ENCODE assay signal across 8 cellular contexts in genomic region chr2:58428286-58428552, GRCh38.
DNase-seq lines count a peak whose midpoint lies in the region; ATAC-seq and TF ChIP-seq lines count a peak whose summit lies in the region.

No MANE protein-coding gene starts in this region.

- no peaks in the 10 kb centered on the region; the same call in 1 of the 2 replicates for H3K9me3 ChIP-seq in BLaER1

- H3K27me3 Mint-ChIP-seq in chondrocyte (ENCODE audit: low read depth): peaks cover 11% of the 10 kb centered on the region
- no peaks in the 10 kb centered on the region for H3K27me3 Mint-ChIP-seq in nephron progenitor cell (ENCODE audit: low read depth, poor library complexity)

- H3K9ac ChIP-seq in BLaER1: peak overlapping the region; percentile 77

- H3K4me2 ChIP-seq in BLaER1: peak overlapping the region; percentile 72

- H3K36me3 ChIP-seq in BLaER1: no peaks in the 10 kb centered on the region

- H3K4me3 Mint-ChIP-seq in chondrocyte (ENCODE audit: unreplicated experiment): peak overlapping the region; percentile 80
- peak overlapping the region; percentile 94 for H3K4me3 Mint-ChIP-seq in nephron progenitor cell

- peak overlapping the region; percentile 69 for H3K4me3 ChIP-seq in BLaER1

- H3K27me3 ChIP-seq in BLaER1: no peaks in the 10 kb centered on the region; the same call in 1 of the 2 replicates

- H3K9me3 Mint-ChIP-seq in chondrocyte (ENCODE audit: low read depth) (no peaks in the 10 kb centered on the region), nephron progenitor cell (no peaks in the 10 kb centered on the region)

- ATAC-seq in GM21367 (IDR thresholded peaks at IDR 0.05; ENCODE audit: unreplicated experiment): peak; percentile 45
- ATAC-seq in HG03097 (IDR thresholded peaks at IDR 0.05; ENCODE audit: low FRiP score, unreplicated experiment): no peak

- TF ChIP-seq CTCF in chondrocyte (IDR thresholded peaks at IDR 0.05) (no peak), nephron progenitor cell (IDR thresholded peaks at IDR 0.05) (no peak)

- DNase-seq in NCI-H2227 treated with DMSO at 0.1 percent for 48 hours (lab: John Stamatoyannopoulos, UW) (peak; percentile 73), chondrocyte (ENCODE audit: low spot score) (no peak), nephron progenitor cell (peak; percentile 61), AG08395 (ENCODE audit: low spot score) (no peak), GM19238 (ENCODE audit: insufficient read length, low spot score) (no peak)

- peak overlapping the region; percentile 67; the same call in 1 of the 2 replicates for H3K27ac ChIP-seq in BLaER1

- no peak overlapping the region for H3K27ac Mint-ChIP-seq in chondrocyte (ENCODE audit: unreplicated experiment)
- peak overlapping the region; percentile 99 for H3K27ac Mint-ChIP-seq in nephron progenitor cell

- H3K36me3 Mint-ChIP-seq in chondrocyte (ENCODE audit: low read depth): no peaks in the 10 kb centered on the region
- H3K36me3 Mint-ChIP-seq in nephron progenitor cell (ENCODE audit: low read depth): peaks cover 10% of the 10 kb centered on the region

- no peaks in the 10 kb centered on the region for H3K4me1 ChIP-seq in BLaER1

- no peaks in the 10 kb centered on the region for H4K20me1 ChIP-seq in BLaER1

- H3K4me1 Mint-ChIP-seq in chondrocyte (ENCODE audit: low read depth) (peaks cover 13% of the 10 kb centered on the region), nephron progenitor cell (peaks cover 48% of the 10 kb centered on the region)

Comparison
In these comparisons a context has a peak if more than half of its experiments do, and no peak if none do; other contexts are left out.
1. DNase-seq: peak in NCI-H2227 treated with DMSO at 0.1 percent for 48 hours (single experiment) and nephron progenitor cell (single experiment); none in chondrocyte (single experiment), AG08395 (single experiment) and GM19238 (single experiment).